Comparison of ENCODE assay signal across 9 cellular contexts in the genomic region with DNA sequence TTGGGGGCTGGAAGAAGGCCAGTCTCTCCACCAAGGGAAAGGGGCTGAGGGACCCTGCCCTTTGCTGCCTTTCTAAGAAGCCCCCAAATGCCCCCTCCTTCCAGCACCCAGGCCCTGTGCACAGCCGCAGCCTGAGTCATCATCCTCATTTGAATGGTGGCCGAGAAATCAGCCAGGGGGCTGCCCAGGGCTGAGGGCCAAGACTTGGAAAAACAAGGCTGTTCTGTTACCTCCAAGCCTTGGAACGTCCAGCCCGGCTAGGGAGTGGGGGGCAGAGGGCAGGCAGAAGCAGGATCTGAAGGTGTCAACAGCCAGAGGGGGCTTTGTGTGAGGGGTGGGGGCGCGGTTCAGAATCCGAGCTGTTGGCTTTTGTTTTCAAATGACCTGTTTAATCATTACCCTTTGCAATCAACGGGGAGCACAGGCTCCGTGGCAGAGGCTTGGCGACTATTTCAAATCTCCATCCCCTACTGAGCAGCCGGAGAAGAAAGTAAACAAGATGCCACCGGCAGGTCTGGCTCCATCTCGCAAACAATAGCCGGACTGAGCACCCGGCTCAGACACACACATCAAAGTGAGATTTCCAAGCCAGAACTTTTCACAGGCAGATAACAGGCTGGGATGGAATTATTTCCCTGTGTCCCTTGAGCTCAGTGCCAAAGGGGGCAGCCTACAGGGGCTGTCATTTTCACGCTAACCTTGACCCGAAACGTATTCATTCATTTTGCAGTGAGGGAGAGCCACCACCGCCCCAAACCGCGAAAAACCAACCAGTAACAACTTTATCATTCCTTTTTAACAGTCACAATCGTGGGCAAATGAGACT. TPM values are rescaled to one million over a fixed set of nuclear protein-coding genes. Genes with fewer than 3 reads are reported as not detected.
DNase-seq lines count a peak whose midpoint lies in the region; ATAC-seq and TF ChIP-seq lines count a peak whose summit lies in the region.
"Not testable (repeated sequence)": the region's sequence is repeated elsewhere in the genome, so short reads cannot be mapped to it uniquely, and the experiment has no call there.
"Had no signal": no experiment of that assay in that cellular context is flagged by ENCODE, and none has a peak within 500 bp of the region (broad histone marks: within the 10 kb centered on the region; RNA-seq: fewer than 3 reads in every experiment).

No MANE protein-coding gene starts in this region.

- CTCF ChIA-PET in BJ (lab: Yijun Ruan, JAX): not testable (repeated sequence)

- H3K4me3 ChIP-seq in BJ (ENCODE audit: low read depth, low read length) (peak overlapping the region; percentile 65), SJCRH30 (peak overlapping the region; percentile 98), iPS-18c (ENCODE audit: insufficient read depth, low read depth, low read length) (peak overlapping the region; percentile 52)

- not testable (repeated sequence) for H3K4me1 ChIP-seq in SJCRH30

- H3K36me3 Mint-ChIP-seq in activated naive CD8-positive, alpha-beta T cell; nephron progenitor cell (ENCODE audit: low read depth); stimulated activated naive B cell treated with anti-CD40 and anti-IgM and Interleukin-4, amounts not matched to agents 10 μg/mL and 1 μg/mL and 100 μg/mL, for 72 hours: not testable (repeated sequence)
- H3K36me3 Mint-ChIP-seq in effector memory CD8-positive, alpha-beta T cell (ENCODE audit: insufficient read depth): peaks cover 24% of the 10 kb centered on the region

- not testable (repeated sequence) for H3K9me3 ChIP-seq in SJCRH30 (replicated peaks); iPS-18c (ENCODE audit: control insufficient read depth, insufficient read depth, low read length)

- not testable (repeated sequence) for H3K36me3 ChIP-seq in BJ (ENCODE audit: control insufficient read depth, insufficient read depth, low read length); SJCRH30

- H3K27ac ChIP-seq in SJCRH30: not testable (repeated sequence)

- not testable (repeated sequence) for TF ChIP-seq CTCF in BJ (IDR thresholded peaks at IDR 0.05; ENCODE audit: insufficient read depth, low read depth, low read length); nephron progenitor cell (IDR thresholded peaks at IDR 0.05)

- not testable (repeated sequence) for H3K27me3 ChIP-seq in BJ (ENCODE audit: control insufficient read depth, insufficient read depth, low read length); SJCRH30

- not testable (repeated sequence) for ATAC-seq in effector memory CD8-positive, alpha-beta T cell (replicated peaks); stimulated activated naive B cell treated with anti-CD40 and anti-IgM and Interleukin-4, amounts not matched to agents 10 μg/mL and 1 μg/mL and 100 μg/mL, for 72 hours (replicated peaks)

- H3K4me3 Mint-ChIP-seq in activated naive CD8-positive, alpha-beta T cell: peak overlapping the region; percentile 84
- H3K4me3 Mint-ChIP-seq in effector memory CD8-positive, alpha-beta T cell: peak overlapping the region; percentile 76 to 78
- peak overlapping the region; percentile 91 for H3K4me3 Mint-ChIP-seq in nephron progenitor cell
- peak overlapping the region; percentile 72 to 81 for H3K4me3 Mint-ChIP-seq in stimulated activated naive B cell treated with anti-CD40 and anti-IgM and Interleukin-4, amounts not matched to agents 10 μg/mL and 1 μg/mL and 100 μg/mL, for 72 hours

- H3K27me3 Mint-ChIP-seq in activated naive CD8-positive, alpha-beta T cell; effector memory CD8-positive, alpha-beta T cell; nephron progenitor cell (ENCODE audit: low read depth, poor library complexity); stimulated activated naive B cell treated with anti-CD40 and anti-IgM and Interleukin-4, amounts not matched to agents 10 μg/mL and 1 μg/mL and 100 μg/mL, for 72 hours: not testable (repeated sequence)

- H3K9me3 Mint-ChIP-seq in activated naive CD8-positive, alpha-beta T cell (ENCODE audit: low read depth); effector memory CD8-positive, alpha-beta T cell; nephron progenitor cell; stimulated activated naive B cell treated with anti-CD40 and anti-IgM and Interleukin-4, amounts not matched to agents 10 μg/mL and 1 μg/mL and 100 μg/mL, for 72 hours: not testable (repeated sequence)

- peaks cover 13% of the 10 kb centered on the region for H3K4me1 Mint-ChIP-seq in activated naive CD8-positive, alpha-beta T cell (ENCODE audit: low read depth)
- peaks cover 17% of the 10 kb centered on the region in 2 donors for H3K4me1 Mint-ChIP-seq in effector memory CD8-positive, alpha-beta T cell (ENCODE audit: low read depth in 2 of 2)
- H3K4me1 Mint-ChIP-seq in nephron progenitor cell: peaks cover 54% of the 10 kb centered on the region
- H3K4me1 Mint-ChIP-seq in stimulated activated naive B cell treated with anti-CD40 and anti-IgM and Interleukin-4, amounts not matched to agents 10 μg/mL and 1 μg/mL and 100 μg/mL, for 72 hours: peaks cover 23 to 50% of the 10 kb centered on the region in 2 donors

- POLR2A ChIA-PET in BJ (lab: Charles Lee): not testable (repeated sequence)

- not testable (repeated sequence) for DNase-seq in BJ (ENCODE audit: low read depth); effector memory CD8-positive, alpha-beta T cell; stimulated activated naive B cell treated with anti-CD40 and anti-IgM and Interleukin-4, amounts not matched to agents 10 μg/mL and 1 μg/mL and 100 μg/mL, for 72 hours
- peak; percentile 21 for DNase-seq in HT-29 (ENCODE audit: low spot score)
- peak; percentile 26 to 39 for DNase-seq in SJCRH30
- DNase-seq in nephron progenitor cell: peak; percentile 19

- H3K27ac Mint-ChIP-seq in activated naive CD8-positive, alpha-beta T cell; stimulated activated naive B cell treated with anti-CD40 and anti-IgM and Interleukin-4, amounts not matched to agents 10 μg/mL and 1 μg/mL and 100 μg/mL, for 72 hours: not testable (repeated sequence)
- peak overlapping the region; percentile 10 to 51 for H3K27ac Mint-ChIP-seq in effector memory CD8-positive, alpha-beta T cell
- peak overlapping the region; percentile 85 for H3K27ac Mint-ChIP-seq in nephron progenitor cell

RNA-seq across cellular contexts. Expression of a gene that starts 37.2 kb away (rescaled TPM):
- polyA plus RNA-seq in BJ (2011; rRNA removed): not detected in 2 replicates
- polyA minus RNA-seq in BJ (2011; rRNA and poly(A)+ RNA removed): not detected in 2 replicates
- total RNA-seq in HT-29 (2014; rRNA removed; shearing (Covaris generic)): not detected in 2 replicates
- total RNA-seq in SJCRH30 (2014; rRNA removed; shearing (Covaris generic)): 0.06 TPM in 1 of 2 replicates, not detected in the other
- total RNA-seq: frontal cortex had no signal

RNA-seq across cellular contexts. Expression of a gene that starts 50.6 kb away (rescaled TPM):
- not detected in 2 replicates for polyA plus RNA-seq in BJ (2011; rRNA removed)
- not detected in 2 replicates for polyA minus RNA-seq in BJ (2011; rRNA and poly(A)+ RNA removed)
- total RNA-seq in HT-29 (2014; rRNA removed; shearing (Covaris generic)): not detected in 2 replicates
- total RNA-seq in SJCRH30 (2014; rRNA removed; shearing (Covaris generic)): not detected in 2 replicates
- total RNA-seq: frontal cortex had no signal
